9 cellular contexts compared by ENCODE assay signal in the genomic region with DNA sequence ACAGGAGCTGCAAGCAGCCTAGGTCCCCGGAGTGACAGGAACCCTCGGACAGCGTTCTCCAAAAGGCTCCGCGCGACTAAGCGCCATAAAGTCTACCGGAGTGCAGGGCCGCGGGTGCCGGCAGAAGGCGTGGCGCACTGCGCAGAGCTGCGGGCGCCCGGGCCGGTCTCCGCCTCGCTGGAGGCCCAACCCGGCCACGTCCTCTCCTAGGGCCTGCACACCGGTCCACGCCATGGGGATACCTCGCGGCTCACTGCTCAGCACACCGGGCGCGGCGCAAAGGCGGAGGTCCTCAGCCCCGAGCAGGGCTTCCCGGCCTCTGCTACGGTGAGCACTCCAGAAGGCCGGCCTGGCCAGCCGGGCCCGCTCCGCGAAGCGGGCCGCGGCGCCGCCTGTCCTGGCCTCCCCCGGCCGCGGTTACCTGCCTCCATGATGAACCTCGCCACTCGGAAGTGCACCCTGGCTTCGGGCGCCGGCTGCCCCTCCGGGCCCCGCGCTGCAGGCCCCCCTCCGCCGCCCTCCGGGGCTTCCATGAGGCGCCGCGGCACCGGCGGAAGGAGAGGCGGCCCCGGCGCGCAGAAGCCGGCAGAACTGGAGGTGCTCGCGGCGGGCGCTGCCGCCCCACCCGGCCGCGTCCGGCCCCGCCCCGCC. TPM values are rescaled to one million over a fixed set of nuclear protein-coding genes. Genes with fewer than 3 reads are reported as not detected.
DNase-seq lines count a peak whose midpoint lies in the region; ATAC-seq, FAIRE-seq and TF ChIP-seq lines count a peak whose summit lies in the region.
"Had no signal": no experiment of that assay in that cellular context is flagged by ENCODE, and none has a peak within 500 bp of the region (broad histone marks: within the 10 kb centered on the region; RNA-seq: fewer than 3 reads in every experiment).

A gene (minus strand): TSS at position 599 of the 651 bp plus-strand sequence. CDS start 66 bp downstream, at position 533.

- H3K4me1 Mint-ChIP-seq in CD14-positive monocyte, result peaks cover 36% of the 10 kb centered on the region

- H3K9ac ChIP-seq in SK-N-SH, result peak within 1 kb of the TSS; percentile 68
- H3K9ac ChIP-seq in HepG2 (ENCODE audit: insufficient read depth, low read depth, low read length), result peak within 1 kb of the TSS; percentile 66

- TF ChIP-seq CTCF in CD14-positive monocyte (IDR thresholded peaks at IDR 0.05) (no peak), SK-N-SH (IDR thresholded peaks at IDR 0.05) (no peak), choroid plexus epithelial cell (conservative IDR thresholded peaks at IDR 0.05; ENCODE audit: low read depth, low read length) (no peak), HepG2 (CRISPR knock-in tag; IDR thresholded peaks at IDR 0.05) (no peak)

- POLR2A ChIA-PET in SK-N-SH (lab: Yijun Ruan, JAX), result interaction anchor here (0.7 to 1.2 kb wide), 2 partner anchors 12 to 31 kb away, joined by 3 read pairs; no protein-coding TSS in a partner anchor
- POLR2A ChIA-PET in HepG2 (lab: Yijun Ruan, JAX), result interaction anchor here (1.7 to 2.0 kb wide), 3 partner anchors 11 to 29 kb away, joined by 7 to 10 read pairs (median 9); no protein-coding TSS in a partner anchor

- in situ Hi-C loops in HepG2 (cut with HindIII; ENCODE audit: extremely low pct_ligation_motif_present, low pct_unique_long_range_greater_than_20kb), result no loop called here

- peak within 1 kb of the TSS; percentile 76 to 92 for H3K4me3 Mint-ChIP-seq in CD14-positive monocyte

- FAIRE-seq in HepG2 (lab: Jason Lieb, UNC), result no peak
- FAIRE-seq: TTC549 had no signal

- H3K9me3 ChIP-seq in SK-N-SH (no peaks in the 10 kb centered on the region), HepG2 (ENCODE audit: low read length) (no peaks in the 10 kb centered on the region)

- peaks cover 26% of the 10 kb centered on the region for H3K27me3 ChIP-seq in SK-N-SH (ENCODE audit: insufficient read depth)
- no peaks in the 10 kb centered on the region; a peak in 1 of 5 replicates for H3K27me3 ChIP-seq in HepG2 (ENCODE audit: control insufficient read depth in 1 of 2, insufficient read depth in 2 of 2, low read length in 2 of 2)

- H3K9me3 Mint-ChIP-seq in CD14-positive monocyte, result peaks cover 0 to 8% (median 4%) of the 10 kb centered on the region in 7 donors

- H3K4me1 ChIP-seq in SK-N-SH (ENCODE audit: control insufficient read depth in 1 of 2, insufficient read depth in 2 of 2, low read depth in 1 of 2, low read length in 1 of 2), result peaks cover 0 to 16% of the 10 kb centered on the region in 2 experiments; a peak in 1 of 4 replicates
- peaks cover 30% of the 10 kb centered on the region for H3K4me1 ChIP-seq in HepG2 (ENCODE audit: insufficient read depth, low read length)

- H3K27me3 Mint-ChIP-seq in CD14-positive monocyte (ENCODE audit: low read depth in 3 of 3), result peaks cover 0 to 33% (median 4%) of the 10 kb centered on the region in 3 donors

- WGBS in SK-N-SH (ENCODE audit: low lambda C conversion rate), result 0% methylated on average over 2 of the region's 79 CpGs
- WGBS in HepG2 (ENCODE audit: low lambda C conversion rate), result no CpG with 5 or more reads among the region's 79 CpGs

- H3K4me3 ChIP-seq in SK-N-SH (ENCODE audit: low read depth in 2 of 2, low read length in 1 of 2) (peak within 1 kb of the TSS; percentile 68 to 69), choroid plexus epithelial cell (ENCODE audit: low read depth, low read length) (peak within 1 kb of the TSS; percentile 72), HepG2 (replicated peaks in 1 of 3; ENCODE audit: insufficient read depth in 1 of 3, low read depth in 2 of 3, low read length in 3 of 3) (peak within 1 kb of the TSS; percentile 63 to 78 (median 73); a peak in 5 of 6 replicates)

- ATAC-seq in GM19351 (IDR thresholded peaks at IDR 0.05; ENCODE audit: unreplicated experiment), result peak; percentile 40
- ATAC-seq in HG03354 (IDR thresholded peaks at IDR 0.05; ENCODE audit: poor library complexity, severe bottlenecking, unreplicated experiment), result peak; percentile 57
- peak; percentile 68 for ATAC-seq in HepG2
- ATAC-seq in stimulated activated naive CD8-positive, alpha-beta T cell treated with anti-CD3 and anti-CD28 coated beads, Interleukin-15, Interleukin-2, amounts not matched to agents 100 U/mL and 50 U/mL, for 24 hours, result peak; percentile 32

- H3K27ac Mint-ChIP-seq in CD14-positive monocyte, result peak within 1 kb of the TSS in 6 of 7 donors; percentile 12 to 87 (median 66)

- peak within 1 kb of the TSS; percentile 16 to 24; a peak in 1 of 4 replicates for H3K27ac ChIP-seq in SK-N-SH (ENCODE audit: low read depth in 2 of 2, low read length in 1 of 2)
- H3K27ac ChIP-seq in HepG2 (ENCODE audit: extremely low read length, insufficient read depth, low read length), result peak within 1 kb of the TSS; percentile 40

- no peak for DNase-seq in CD14-positive monocyte (ENCODE audit: low spot score)
- peak; percentile 57 for DNase-seq in SK-N-SH
- peak; percentile 33 for DNase-seq in choroid plexus epithelial cell (ENCODE audit: low read depth)
- no peak for DNase-seq in HepG2 (ENCODE audit: low spot score)
- peak; percentile 29 for DNase-seq in stimulated activated naive CD8-positive, alpha-beta T cell treated with anti-CD3 and anti-CD28 coated beads, Interleukin-15, Interleukin-2, amounts not matched to agents 100 U/mL and 50 U/mL, for 24 hours
- DNase-seq in NCI-H2196 treated with DMSO at 0.1 percent for 48 hours (lab: John Stamatoyannopoulos, UW; ENCODE audit: unreplicated experiment), result no peak

- intact Hi-C loops in CD14-positive monocyte (cut with micrococcal nuclease) (loop anchor here (2.0 to 10.0 kb wide), 3 partner anchors 126 to 264 kb away; a partner anchor contains a TSS), HepG2 (cut with micrococcal nuclease; ENCODE audit: unreplicated experiment) (no loop called here)

- CTCF ChIA-PET in SK-N-SH (lab: Yijun Ruan, JAX) (interaction anchor here (0.6 to 4.6 kb wide), 4 partner anchors 12 to 110 kb away, joined by 3 to 35 read pairs (median 6); no protein-coding TSS in a partner anchor), HepG2 (lab: Yijun Ruan, JAX; ENCODE audit: low intra/inter-chr PET ratio, low total read pairs) (no interaction called here)

- H3F3A ChIP-seq in SK-N-SH (replicated peaks; ENCODE audit: insufficient read depth), result no peaks in the 10 kb centered on the region

- no TSS peak for BruUV-seq in HepG2 (replicated peaks; lab: Mats Ljungman, UMichigan)

- H3K36me3 Mint-ChIP-seq in CD14-positive monocyte, result peaks cover 16 to 22% of the 10 kb centered on the region in 2 donors

- H3K4me2 ChIP-seq in SK-N-SH (peak within 1 kb of the TSS; percentile 79), HepG2 (ENCODE audit: low read depth, low read length) (peak within 1 kb of the TSS; percentile 77)

- H3K79me2 ChIP-seq in SK-N-SH (ENCODE audit: insufficient read depth) (peaks cover 29% of the 10 kb centered on the region; the same call in 1 of the 2 replicates), HepG2 (ENCODE audit: insufficient read depth, low read length) (peaks cover 9% of the 10 kb centered on the region)

- TF ChIP-seq POLR2A in HepG2 (IDR thresholded peaks at IDR 0.05; ENCODE audit: insufficient read depth in 1 of 2, low read depth in 2 of 2, low read length in 2 of 2), result peak in 1 of 2 experiments; percentile 38; a peak in 1 of 4 replicates

- no peak for TF ChIP-seq EP300 in SK-N-SH (IDR thresholded peaks at IDR 0.05; ENCODE audit: borderline replicate concordance in 1 of 2, low read depth in 1 of 2, low read length in 1 of 2)
- no peak for TF ChIP-seq EP300 in HepG2 (IDR thresholded peaks at IDR 0.05; ENCODE audit: low read depth in 2 of 2, low read length in 2 of 2)
- TF ChIP-seq EP300 in HepG2 (CRISPR knock-in tag; IDR thresholded peaks at IDR 0.05; ENCODE audit: borderline replicate concordance), result no peak

- H4K20me1 ChIP-seq in SK-N-SH (ENCODE audit: insufficient read depth) (peaks cover 22% of the 10 kb centered on the region; the same call in 1 of the 2 replicates), HepG2 (ENCODE audit: insufficient read depth, low read length) (no peaks in the 10 kb centered on the region)

- no peaks in the 10 kb centered on the region for H3K36me3 ChIP-seq in SK-N-SH (replicated peaks in 1 of 2; ENCODE audit: control insufficient read depth in 1 of 2, insufficient read depth in 2 of 2, low read length in 1 of 2)
- no peaks in the 10 kb centered on the region; a peak in 1 of 5 replicates for H3K36me3 ChIP-seq in HepG2 (replicated peaks in 1 of 2; ENCODE audit: control insufficient read depth in 1 of 2, insufficient read depth in 2 of 2, low read length in 2 of 2)

- H2AFZ ChIP-seq in SK-N-SH (ENCODE audit: low read depth) (peak within 1 kb of the TSS; percentile 74; the same call in 1 of the 2 replicates), HepG2 (ENCODE audit: low read length) (no peak within 1 kb of the TSS)

- H3K9me2 ChIP-seq in SK-N-SH, result no peaks in the 10 kb centered on the region

- TF ChIP-seq RAD21 in SK-N-SH (IDR thresholded peaks at IDR 0.05; ENCODE audit: low read length) (no peak), HepG2 (CRISPR knock-in tag; IDR thresholded peaks at IDR 0.05) (no peak)

RNA-seq across cellular contexts. Expression of the gene that starts here (rescaled TPM):
- polyA plus RNA-seq in CD14-positive monocyte, result 10 to 100 TPM; 29.3 to 35.6 TPM
- polyA plus RNA-seq in SK-N-SH (2012; rRNA removed), result 44.5 and 45.3 TPM in 2 replicates
- polyA plus RNA-seq in SK-N-SH (2012; cell fraction: cytosol; rRNA removed), result 29.3 and 41.5 TPM in 2 replicates
- polyA plus RNA-seq in SK-N-SH (2012; cell fraction: nucleus; rRNA removed), result 24.8 and 34.7 TPM in 2 replicates
- 23.7 and 25.5 TPM in 2 replicates for total RNA-seq in HepG2 (2016; rRNA removed; fragmentation: Illumina TruSeq; extraction: Trizol)
- total RNA-seq in HepG2 (2016; cell fraction: cytosol; rRNA removed; fragmentation: Illumina TruSeq; extraction: Trizol; ENCODE audit: low read depth), result 68.7 and 75.5 TPM in 2 replicates
- total RNA-seq in HepG2 (2016; cell fraction: insoluble cytoplasmic fraction; rRNA removed; fragmentation: Illumina TruSeq; extraction: Trizol), result 21.1 and 24.5 TPM in 2 replicates
- total RNA-seq in HepG2 (2016; cell fraction: membrane; rRNA removed; fragmentation: Illumina TruSeq; extraction: Trizol), result 70.2 and 79.6 TPM in 2 replicates
- 9.8 and 13.2 TPM in 2 replicates for total RNA-seq in HepG2 (2016; cell fraction: nucleus; rRNA removed; fragmentation: Illumina TruSeq; extraction: Trizol)
- polyA plus RNA-seq in HepG2 (2011; rRNA removed), result 15.0 and 22.0 TPM in 2 replicates
- 21.9 and 25.7 TPM in 2 replicates for polyA plus RNA-seq in HepG2 (2011; cell fraction: cytosol; rRNA removed)
- polyA plus RNA-seq in HepG2 (2011; cell fraction: nucleus; rRNA removed), result 11.2 and 14.5 TPM in 2 replicates
- polyA plus RNA-seq in HepG2 (2012), result 8.9 and 11.1 TPM in 2 replicates
- polyA plus RNA-seq in HepG2 (2016; cell fraction: cytosol; fragmentation: Illumina TruSeq; extraction: Trizol; ENCODE audit: low read depth), result 68.9 and 82.0 TPM in 2 replicates
- 20.1 and 20.6 TPM in 2 replicates for polyA plus RNA-seq in HepG2 (2016; cell fraction: insoluble cytoplasmic fraction; fragmentation: Illumina TruSeq; extraction: Trizol; ENCODE audit: low read depth)
- 55.1 and 67.3 TPM in 2 replicates for polyA plus RNA-seq in HepG2 (2016; cell fraction: membrane; fragmentation: Illumina TruSeq; extraction: Trizol; ENCODE audit: low read depth)
- 15.0 and 20.6 TPM in 2 replicates for polyA plus RNA-seq in HepG2 (2016; cell fraction: nucleus; fragmentation: Illumina TruSeq; extraction: Trizol; ENCODE audit: insufficient read depth, low read depth)
- 19.4 and 43.5 TPM in 2 replicates for polyA minus RNA-seq in HepG2 (2011; rRNA and poly(A)+ RNA removed; ENCODE audit: low replicate concordance)
- polyA minus RNA-seq in HepG2 (2011; cell fraction: cytosol; rRNA and poly(A)+ RNA removed), result 6.7 and 9.8 TPM in 2 replicates
- polyA minus RNA-seq in HepG2 (2011; cell fraction: nucleus; rRNA and poly(A)+ RNA removed), result 5.4 and 6.1 TPM in 2 replicates

Comparison
In these comparisons a context has a peak if more than half of its experiments do, and no peak if none do; other contexts are left out.
1. DNase-seq: peak in SK-N-SH (single experiment), choroid plexus epithelial cell (single experiment) and stimulated activated naive CD8-positive, alpha-beta T cell treated with anti-CD3 and anti-CD28 coated beads, Interleukin-15, Interleukin-2, amounts not matched to agents 100 U/mL and 50 U/mL, for 24 hours (single experiment); none in CD14-positive monocyte (single experiment), HepG2 (single experiment) and NCI-H2196 treated with DMSO at 0.1 percent for 48 hours (single experiment).
2. Peak in every context shown above with its lines, with median percentiles within 50 percentile points of each other: ATAC-seq and H3K4me3 ChIP-seq.